Comparison of ENCODE assay signal across 18 cellular contexts in genomic region chr20:16554766-16555543, GRCh38. TPM values are rescaled to one million over a fixed set of nuclear protein-coding genes. Genes with fewer than 3 reads are reported as not detected.
DNase-seq lines count a peak whose midpoint lies in the region; ATAC-seq, FAIRE-seq and TF ChIP-seq lines count a peak whose summit lies in the region.
"Had no signal": no experiment of that assay in that cellular context is flagged by ENCODE, and none has a peak within 500 bp of the region (broad histone marks: within the 10 kb centered on the region; RNA-seq: fewer than 3 reads in every experiment).

No MANE protein-coding gene starts in this region.

- no peak overlapping the region for H2AK9ac ChIP-seq in IMR-90 (replicated peaks; ENCODE audit: low read depth, low read length, poor library complexity)

- H3K79me2 ChIP-seq in HepG2 (ENCODE audit: insufficient read depth, low read length): no peaks in the 10 kb centered on the region
- no peaks in the 10 kb centered on the region for H3K79me2 ChIP-seq in mesendoderm (ENCODE audit: control insufficient read depth, insufficient read depth, low read length)

- no peak for FAIRE-seq in HepG2 (lab: Jason Lieb, UNC)
- FAIRE-seq: K562 had no signal

- TF ChIP-seq EP300 in HepG2 (IDR thresholded peaks at IDR 0.05; ENCODE audit: low read depth in 2 of 2, low read length in 2 of 2): no peak
- TF ChIP-seq EP300 in HepG2 (CRISPR knock-in tag; IDR thresholded peaks at IDR 0.05; ENCODE audit: borderline replicate concordance): no peak

- H3K4me3 ChIP-seq in IMR-90 (ENCODE audit: insufficient read depth, low read depth, low read length): no peak overlapping the region
- no peak overlapping the region for H3K4me3 ChIP-seq in HepG2 (replicated peaks in 1 of 3; ENCODE audit: insufficient read depth in 1 of 3, low read depth in 2 of 3, low read length in 3 of 3)
- no peak overlapping the region for H3K4me3 ChIP-seq in adrenal gland
- H3K4me3 ChIP-seq in mesendoderm (ENCODE audit: low read length): no peak overlapping the region
- H3K4me3 ChIP-seq: K562, SK-N-MC had no signal

- DNase-seq in IMR-90 (no peak), RWPE1 (ENCODE audit: low spot score) (no peak), HepG2 (ENCODE audit: low spot score) (no peak), adrenal gland (no peak), WTC11 (ENCODE audit: low spot score) (no peak), mesendoderm (no peak)
- DNase-seq in stimulated activated naive B cell treated with anti-CD40 and anti-IgM and Interleukin-4, amounts not matched to agents 10 μg/mL and 1 μg/mL and 100 μg/mL, for 72 hours: no peak
- DNase-seq: BE2C; CD8-positive, alpha-beta memory T cell; NCI-H1048; NCI-H1930; NCI-H2227 treated with DMSO at 0.1 percent for 48 hours; NCI-H526 treated with DMSO at 0.1 percent for 48 hours; OCI-M1; T-cell had no signal

- no peaks in the 10 kb centered on the region for H3K27me3 Mint-ChIP-seq in stimulated activated naive B cell treated with anti-CD40 and anti-IgM and Interleukin-4, amounts not matched to agents 10 μg/mL and 1 μg/mL and 100 μg/mL, for 72 hours
- H3K27me3 Mint-ChIP-seq in WTC11 (ENCODE audit: low read depth): no peaks in the 10 kb centered on the region
- H3K27me3 Mint-ChIP-seq: CD8-positive, alpha-beta memory T cell; T-cell had no signal

- intact Hi-C loops in IMR-90 (cut with micrococcal nuclease): no loop called here
- intact Hi-C loops in HepG2 (cut with micrococcal nuclease; ENCODE audit: unreplicated experiment): no loop called here
- intact Hi-C loops in adrenal gland (cut with DNase I): no loop called here

- H2BK15ac ChIP-seq in IMR-90 (ENCODE audit: low read depth, low read length) (no peak overlapping the region), mesendoderm (replicated peaks; ENCODE audit: low read depth) (no peak overlapping the region)

- CTCF ChIA-PET in IMR-90 (lab: Yijun Ruan, JAX): no interaction called here
- CTCF ChIA-PET in RWPE1 (lab: Yijun Ruan, JAX): interaction anchor here (0.6 kb wide), 1 partner anchor 921 kb away, joined by 3 read pairs; no protein-coding TSS in a partner anchor
- CTCF ChIA-PET in HepG2 (lab: Yijun Ruan, JAX; ENCODE audit: low intra/inter-chr PET ratio, low total read pairs): no interaction called here
- CTCF ChIA-PET in WTC11 (lab: Charles Lee): no interaction called here

- TF ChIP-seq RAD21 in IMR-90 (IDR thresholded peaks at IDR 0.05; ENCODE audit: low read length): no peak
- TF ChIP-seq RAD21 in HepG2 (CRISPR knock-in tag; IDR thresholded peaks at IDR 0.05): no peak

- peak overlapping the region; percentile 10 for H3K27ac Mint-ChIP-seq in stimulated activated naive B cell treated with anti-CD40 and anti-IgM and Interleukin-4, amounts not matched to agents 10 μg/mL and 1 μg/mL and 100 μg/mL, for 72 hours
- H3K27ac Mint-ChIP-seq in WTC11: no peak overlapping the region
- H3K27ac Mint-ChIP-seq: CD8-positive, alpha-beta memory T cell; T-cell had no signal

- H3K27ac ChIP-seq in IMR-90 (ENCODE audit: insufficient read depth, low read length) (no peak overlapping the region), RWPE1 (peak overlapping the region; percentile 2; the same call in 1 of the 2 replicates), HepG2 (ENCODE audit: extremely low read length, insufficient read depth, low read length) (no peak overlapping the region), adrenal gland (no peak overlapping the region), mesendoderm (ENCODE audit: low read depth, low read length) (no peak overlapping the region)
- H3K27ac ChIP-seq: SK-N-MC had no signal

- H3K36me3 ChIP-seq in IMR-90 (ENCODE audit: control insufficient read depth, insufficient read depth, low read length) (no peaks in the 10 kb centered on the region), HepG2 (replicated peaks in 1 of 2; ENCODE audit: control insufficient read depth in 1 of 2, insufficient read depth in 2 of 2, low read length in 2 of 2) (0 out of 5 replicates have a peak, but pooled peaks cover 0 to 1% of the 10 kb centered on the region in 2 experiments), adrenal gland (replicated peaks in 1 of 2) (no peaks in the 10 kb centered on the region), mesendoderm (ENCODE audit: control insufficient read depth, insufficient read depth, low read length) (no peaks in the 10 kb centered on the region)
- H3K36me3 ChIP-seq: BE2C had no signal

- H3K36me3 Mint-ChIP-seq in stimulated activated naive B cell treated with anti-CD40 and anti-IgM and Interleukin-4, amounts not matched to agents 10 μg/mL and 1 μg/mL and 100 μg/mL, for 72 hours: peaks cover 4 to 15% of the 10 kb centered on the region in 2 donors
- H3K36me3 Mint-ChIP-seq in WTC11: peaks cover 10% of the 10 kb centered on the region

- dilution Hi-C loops in IMR-90 (cut with HindIII; ENCODE audit: low sequenced_read_pairs, unreplicated experiment): no loop called here

- no peaks in the 10 kb centered on the region for H4K20me1 ChIP-seq in IMR-90 (ENCODE audit: insufficient read depth, low read length)
- no peaks in the 10 kb centered on the region for H4K20me1 ChIP-seq in HepG2 (ENCODE audit: insufficient read depth, low read length)

- H3K9ac ChIP-seq in IMR-90 (ENCODE audit: low read depth, low read length) (no peak overlapping the region), HepG2 (ENCODE audit: insufficient read depth, low read depth, low read length) (no peak overlapping the region), mesendoderm (ENCODE audit: low read length) (no peak overlapping the region)

- peaks cover 25 to 39% of the 10 kb centered on the region in 2 donors for H3K4me1 Mint-ChIP-seq in stimulated activated naive B cell treated with anti-CD40 and anti-IgM and Interleukin-4, amounts not matched to agents 10 μg/mL and 1 μg/mL and 100 μg/mL, for 72 hours
- H3K4me1 Mint-ChIP-seq in WTC11: peaks cover 32% of the 10 kb centered on the region

- POLR2A ChIA-PET in IMR-90 (lab: Charles Lee; ENCODE audit: unreplicated experiment): no interaction called here
- POLR2A ChIA-PET in RWPE1 (lab: Yijun Ruan, JAX; ENCODE audit: low non-redundant PET): no interaction called here
- POLR2A ChIA-PET in HepG2 (lab: Yijun Ruan, JAX): no interaction called here
- POLR2A ChIA-PET in WTC11 (lab: Charles Lee): no interaction called here

- H3K23ac ChIP-seq in IMR-90 (ENCODE audit: low read depth, low read length): no peak overlapping the region
- no peak overlapping the region for H3K23ac ChIP-seq in mesendoderm (ENCODE audit: low read length)

- no peak overlapping the region for H3K4me2 ChIP-seq in IMR-90 (ENCODE audit: low read depth, low read length)
- no peak overlapping the region for H3K4me2 ChIP-seq in HepG2 (ENCODE audit: low read depth, low read length)
- no peak overlapping the region for H3K4me2 ChIP-seq in mesendoderm (ENCODE audit: low read length)

- H3K9me1 ChIP-seq in IMR-90 (ENCODE audit: insufficient read depth, low read length): peaks cover 4% of the 10 kb centered on the region

- peaks cover 10% of the 10 kb centered on the region for H3K4me1 ChIP-seq in IMR-90 (ENCODE audit: control insufficient read depth, insufficient read depth, low read length)
- H3K4me1 ChIP-seq in HepG2 (ENCODE audit: insufficient read depth, low read length): peaks cover 8% of the 10 kb centered on the region
- peaks cover 3 to 26% of the 10 kb centered on the region in 2 donors for H3K4me1 ChIP-seq in adrenal gland (replicated peaks in 1 of 2)
- H3K4me1 ChIP-seq in mesendoderm (ENCODE audit: control insufficient read depth, low read depth, low read length): no peaks in the 10 kb centered on the region
- H3K4me1 ChIP-seq: BE2C had no signal

- no CpG with 5 or more reads among the region's 9 CpGs for WGBS in IMR-90 (ENCODE audit: extremely low coverage in 2 of 2, insufficient read length in 1 of 2), 2 experiments
- WGBS in HepG2 (ENCODE audit: low lambda C conversion rate): 93% methylated on average over 9 of the region's 9 CpGs
- 48 to 82% (median 78%) methylated on average over 3 to 9 of the region's 9 CpGs for WGBS in adrenal gland, 4 donors
- no CpG with 5 or more reads among the region's 9 CpGs for WGBS in mesendoderm (ENCODE audit: extremely low coverage, insufficient coverage, low lambda C conversion rate)

- ATAC-seq in IMR-90 (ENCODE audit: low read depth): no peak
- no peak for ATAC-seq in HepG2
- ATAC-seq in stimulated activated naive B cell treated with anti-CD40 and anti-IgM and Interleukin-4, amounts not matched to agents 10 μg/mL and 1 μg/mL and 100 μg/mL, for 72 hours (replicated peaks): no peak
- ATAC-seq in WTC11: no peak
- ATAC-seq: K562, Right ventricle myocardium inferior, T-cell had no signal

- H3K56ac ChIP-seq in IMR-90 (ENCODE audit: extremely low read depth, insufficient read depth, low read length) (no peak overlapping the region), mesendoderm (ENCODE audit: low read length) (no peak overlapping the region)

- H3K4me3 Mint-ChIP-seq in stimulated activated naive B cell treated with anti-CD40 and anti-IgM and Interleukin-4, amounts not matched to agents 10 μg/mL and 1 μg/mL and 100 μg/mL, for 72 hours: no peak overlapping the region
- H3K4me3 Mint-ChIP-seq in WTC11: no peak overlapping the region
- H3K4me3 Mint-ChIP-seq: CD8-positive, alpha-beta memory T cell; T-cell had no signal

- in situ Hi-C loops in IMR-90 (cut with MboI; ENCODE audit: low sequenced_read_pairs): no loop called here
- in situ Hi-C loops in HepG2 (cut with HindIII; ENCODE audit: extremely low pct_ligation_motif_present, low pct_unique_long_range_greater_than_20kb): no loop called here

- H2AK5ac ChIP-seq in IMR-90 (ENCODE audit: low read depth, low read length): no peak overlapping the region
- H2AK5ac ChIP-seq in mesendoderm (ENCODE audit: low read length): no peak overlapping the region

- H3K9me3 ChIP-seq in IMR-90 (ENCODE audit: control insufficient read depth, insufficient read depth, low read length): no peaks in the 10 kb centered on the region
- no peaks in the 10 kb centered on the region for H3K9me3 ChIP-seq in HepG2 (ENCODE audit: low read length)
- H3K9me3 ChIP-seq in adrenal gland (replicated peaks in 1 of 3): no peaks in the 10 kb centered on the region
- H3K9me3 ChIP-seq: BE2C had no signal

- H2BK5ac ChIP-seq in IMR-90 (ENCODE audit: low read depth, low read length, poor library complexity, severe bottlenecking) (no peak overlapping the region), mesendoderm (ENCODE audit: low read length) (no peak overlapping the region)

- H3K27me3 ChIP-seq in IMR-90 (ENCODE audit: control insufficient read depth, insufficient read depth, low read length) (no peaks in the 10 kb centered on the region), HepG2 (ENCODE audit: control insufficient read depth in 1 of 2, insufficient read depth in 2 of 2, low read length in 2 of 2) (no peaks in the 10 kb centered on the region), adrenal gland (no peaks in the 10 kb centered on the region), mesendoderm (ENCODE audit: insufficient read depth, low read length, poor library complexity) (no peaks in the 10 kb centered on the region)
- H3K27me3 ChIP-seq: BE2C had no signal

- BruUV-seq in IMR-90 (replicated peaks; lab: Mats Ljungman, UMichigan) (no TSS peak), HepG2 (replicated peaks; lab: Mats Ljungman, UMichigan) (no TSS peak)

- H4K91ac ChIP-seq in IMR-90 (ENCODE audit: insufficient read depth, low read depth, low read length): no peak overlapping the region

- no peak for TF ChIP-seq POLR2A in IMR-90 (IDR thresholded peaks at IDR 0.05; ENCODE audit: low read depth, low read length)
- TF ChIP-seq POLR2A in HepG2 (IDR thresholded peaks at IDR 0.05; ENCODE audit: insufficient read depth in 1 of 2, low read depth in 2 of 2, low read length in 2 of 2): no peak
- no peak for TF ChIP-seq POLR2A in adrenal gland (IDR thresholded peaks at IDR 0.05)

- H2BK120ac ChIP-seq in IMR-90 (ENCODE audit: low read depth, low read length): no peak overlapping the region
- H2BK120ac ChIP-seq in mesendoderm (ENCODE audit: low read depth, low read length): no peak overlapping the region

- TF ChIP-seq CTCF in IMR-90 (conservative IDR thresholded peaks at IDR 0.05; ENCODE audit: low read depth, low read length): no peak
- no peak for TF ChIP-seq CTCF in RWPE1 (conservative IDR thresholded peaks at IDR 0.05; ENCODE audit: low read depth)
- TF ChIP-seq CTCF in HepG2 (CRISPR knock-in tag; IDR thresholded peaks at IDR 0.05): no peak
- no peak for TF ChIP-seq CTCF in adrenal gland (IDR thresholded peaks at IDR 0.05)
- no peak for TF ChIP-seq CTCF in WTC11 (IDR thresholded peaks at IDR 0.05)

- H4K8ac ChIP-seq in IMR-90 (ENCODE audit: low read depth in 2 of 2, low read length in 2 of 2) (no peak overlapping the region), mesendoderm (ENCODE audit: low read depth, low read length) (no peak overlapping the region)

- H3K4ac ChIP-seq in IMR-90 (ENCODE audit: low read depth, low read length) (no peak overlapping the region), mesendoderm (ENCODE audit: low read depth, low read length) (no peak overlapping the region)

- H2BK20ac ChIP-seq in IMR-90 (ENCODE audit: low read depth, low read length): peak overlapping the region; percentile 23; the same call in 1 of the 2 replicates

- H3K9me3 Mint-ChIP-seq in stimulated activated naive B cell treated with anti-CD40 and anti-IgM and Interleukin-4, amounts not matched to agents 10 μg/mL and 1 μg/mL and 100 μg/mL, for 72 hours: no peaks in the 10 kb centered on the region
- peaks cover 17% of the 10 kb centered on the region for H3K9me3 Mint-ChIP-seq in WTC11
- H3K9me3 Mint-ChIP-seq: T-cell had no signal

- H3K18ac ChIP-seq in IMR-90 (ENCODE audit: low read depth, low read length) (no peak overlapping the region), mesendoderm (ENCODE audit: low read length) (no peak overlapping the region)

- no peak overlapping the region for H4K5ac ChIP-seq in IMR-90 (ENCODE audit: low read depth, low read length)
- H4K5ac ChIP-seq in mesendoderm (ENCODE audit: low read length): no peak overlapping the region

- no peak overlapping the region for H3K14ac ChIP-seq in IMR-90 (replicated peaks; ENCODE audit: low read depth, low read length)

- H3K79me1 ChIP-seq in IMR-90 (ENCODE audit: low read depth in 1 of 2, low read length in 2 of 2) (peaks cover 0 to 9% of the 10 kb centered on the region in 2 experiments; a peak in 3 of 4 replicates), mesendoderm (ENCODE audit: low read length) (peaks cover 11% of the 10 kb centered on the region)

- H2AFZ ChIP-seq in IMR-90 (replicated peaks; ENCODE audit: low read length, poor library complexity) (no peak overlapping the region), HepG2 (ENCODE audit: low read length) (no peak overlapping the region)

RNA-seq across cellular contexts. Expression of gene KIF16B, which starts 18.3 kb away (rescaled TPM):
- total RNA-seq in IMR-90 (2012; rRNA removed): 10.0 and 10.6 TPM in 2 replicates
- 3.3 and 4.7 TPM in 2 replicates for polyA plus RNA-seq in IMR-90 (2012; rRNA removed)
- polyA plus RNA-seq in IMR-90 (2012; cell fraction: cytosol; rRNA removed): 1.5 and 2.0 TPM in 2 replicates
- polyA plus RNA-seq in IMR-90 (2012; cell fraction: nucleus; rRNA removed; ENCODE audit: low replicate concordance): 3.1 and 10.6 TPM in 2 replicates
- 18.0 and 23.3 TPM in 2 replicates for total RNA-seq in HepG2 (2016; rRNA removed; fragmentation: Illumina TruSeq; extraction: Trizol)
- total RNA-seq in HepG2 (2016; cell fraction: cytosol; rRNA removed; fragmentation: Illumina TruSeq; extraction: Trizol; ENCODE audit: low read depth): 9.2 and 11.4 TPM in 2 replicates
- total RNA-seq in HepG2 (2016; cell fraction: insoluble cytoplasmic fraction; rRNA removed; fragmentation: Illumina TruSeq; extraction: Trizol): 17.5 and 21.2 TPM in 2 replicates
- 11.3 and 16.2 TPM in 2 replicates for total RNA-seq in HepG2 (2016; cell fraction: membrane; rRNA removed; fragmentation: Illumina TruSeq; extraction: Trizol)
- total RNA-seq in HepG2 (2016; cell fraction: nucleus; rRNA removed; fragmentation: Illumina TruSeq; extraction: Trizol): 24.2 TPM in 2 replicates
- polyA plus RNA-seq in HepG2 (2011; rRNA removed): 6.2 and 6.9 TPM in 2 replicates
- polyA plus RNA-seq in HepG2 (2011; cell fraction: cytosol; rRNA removed): 5.1 and 7.1 TPM in 2 replicates
- polyA plus RNA-seq in HepG2 (2011; cell fraction: nucleus; rRNA removed): 7.2 and 8.6 TPM in 2 replicates
- polyA plus RNA-seq in HepG2 (2012): 6.4 and 7.5 TPM in 2 replicates
- polyA plus RNA-seq in HepG2 (2016; cell fraction: cytosol; fragmentation: Illumina TruSeq; extraction: Trizol; ENCODE audit: low read depth): 0.37 and 0.47 TPM in 2 replicates
- polyA plus RNA-seq in HepG2 (2016; cell fraction: insoluble cytoplasmic fraction; fragmentation: Illumina TruSeq; extraction: Trizol; ENCODE audit: low read depth): 19.2 and 19.4 TPM in 2 replicates
- 1.4 TPM in 2 replicates for polyA plus RNA-seq in HepG2 (2016; cell fraction: membrane; fragmentation: Illumina TruSeq; extraction: Trizol; ENCODE audit: low read depth)
- 11.5 and 13.4 TPM in 2 replicates for polyA plus RNA-seq in HepG2 (2016; cell fraction: nucleus; fragmentation: Illumina TruSeq; extraction: Trizol; ENCODE audit: insufficient read depth, low read depth)
- 2.9 and 11.2 TPM in 2 replicates for polyA minus RNA-seq in HepG2 (2011; rRNA and poly(A)+ RNA removed; ENCODE audit: low replicate concordance)
- polyA minus RNA-seq in HepG2 (2011; cell fraction: cytosol; rRNA and poly(A)+ RNA removed): 8.8 and 11.3 TPM in 2 replicates
- polyA minus RNA-seq in HepG2 (2011; cell fraction: nucleus; rRNA and poly(A)+ RNA removed): 33.9 and 35.4 TPM in 2 replicates
- 100 to 1,000 TPM in 1 of 8 donors, 10 to 100 TPM in 7; 22.3 to 104 (median 37.5) TPM for total RNA-seq in adrenal gland
- polyA plus RNA-seq in adrenal gland: 100 to 1,000 TPM in 1 of 3 donors, 10 to 100 TPM in 1, 1 to 10 TPM in 1; 8.6 to 113 (median 22.8) TPM
- total RNA-seq in WTC11 (2021): 7.5 to 7.9 TPM (median 7.6 TPM) in 3 replicates
- polyA plus RNA-seq in mesendoderm (2013, experiment 1 of 2): 5.0 TPM
- 5.5 TPM for polyA plus RNA-seq in mesendoderm (2013, experiment 2 of 2)
